Comparison of ENCODE assay signal across 1 cellular context in genomic region chr9:96667363-96667728, GRCh38.
TF ChIP-seq lines count a peak whose summit lies in the region.

No MANE protein-coding gene starts in this region.

TF ChIP-seq in GM23338, 12 proteins besides CTCF, POLR2A, EP300 and RAD21 (continued from another document):
- no peak for TF ChIP-seq REST (IDR thresholded peaks at IDR 0.05; ENCODE audit: unreplicated experiment)
